Comparison of ENCODE assay signal across 9 cellular contexts in genomic region chr6:129893513-129894098, GRCh38. TPM values are rescaled to one million over a fixed set of nuclear protein-coding genes. Genes with fewer than 3 reads are reported as not detected.
A peak's percentile ranks its signal among the peaks of the same experiment; 100 is the strongest.
DNase-seq lines count a peak whose midpoint lies in the region; ATAC-seq, FAIRE-seq and TF ChIP-seq lines count a peak whose summit lies in the region.
"Had no signal": no experiment of that assay in that cellular context is flagged by ENCODE, and none has a peak within 500 bp of the region (broad histone marks: within the 10 kb centered on the region; RNA-seq: fewer than 3 reads in every experiment).

No MANE protein-coding gene starts in this region.

- no peak overlapping the region for H3K4me2 ChIP-seq in GM12878 (ENCODE audit: control insufficient read depth, insufficient read depth)
- no peak overlapping the region for H3K4me2 ChIP-seq in mesenchymal stem cell (ENCODE audit: low read length, poor library complexity, severe bottlenecking)

- no peak overlapping the region for H2BK120ac ChIP-seq in mesenchymal stem cell (ENCODE audit: low read depth, low read length)

- H3K36me3 ChIP-seq in Caco-2 (ENCODE audit: control insufficient read depth, insufficient read depth, low read length) = no peaks in the 10 kb centered on the region
- no peaks in the 10 kb centered on the region for H3K36me3 ChIP-seq in GM12878 (ENCODE audit: control insufficient read depth in 2 of 2, insufficient read depth in 2 of 2, low read length in 1 of 2)
- no peaks in the 10 kb centered on the region for H3K36me3 ChIP-seq in mesenchymal stem cell (ENCODE audit: control insufficient read depth in 1 of 2, insufficient read depth in 2 of 2, low read depth in 1 of 2, low read length in 2 of 2)

- POLR2A ChIA-PET in Caco-2 (lab: Charles Lee) = no interaction called here
- POLR2A ChIA-PET in GM12878 (lab: Charles Lee) = no interaction called here

- H3K23ac ChIP-seq in mesenchymal stem cell (ENCODE audit: low read length in 2 of 2) = no peak overlapping the region

- H3K27ac ChIP-seq in GM12878 (ENCODE audit: control insufficient read depth, insufficient read depth) (no peak overlapping the region), mesenchymal stem cell (ENCODE audit: low read length, poor library complexity, severe bottlenecking) (no peak overlapping the region)

- no peak overlapping the region for H2AK5ac ChIP-seq in mesenchymal stem cell (ENCODE audit: low read length, severe bottlenecking)

- H3K9ac ChIP-seq in GM12878 (ENCODE audit: control insufficient read depth, insufficient read depth, low read length) = no peak overlapping the region
- H3K9ac ChIP-seq in mesenchymal stem cell (ENCODE audit: low read length) = no peak overlapping the region

- H3K79me2 ChIP-seq in GM12878 (ENCODE audit: control insufficient read depth, insufficient read depth, low read length) = no peaks in the 10 kb centered on the region

- H3K4me3 ChIP-seq in Caco-2 (ENCODE audit: low read depth, low read length) = no peak overlapping the region
- H3K4me3 ChIP-seq in GM12878 = no peak overlapping the region
- H3K4me3 ChIP-seq in mesenchymal stem cell (ENCODE audit: insufficient read depth in 1 of 2, low read depth in 1 of 2, low read length in 2 of 2) = no peak overlapping the region

- H3K4me3 Mint-ChIP-seq in Caco-2 (ENCODE audit: unreplicated experiment) = no peak overlapping the region
- no peak overlapping the region for H3K4me3 Mint-ChIP-seq in activated naive CD8-positive, alpha-beta T cell treated with anti-CD3 and anti-CD28 coated beads for 36 hours

- no peak overlapping the region for H3K18ac ChIP-seq in mesenchymal stem cell (ENCODE audit: low read depth in 1 of 2, low read length in 2 of 2)

- H3K9me3 ChIP-seq in Caco-2 (no peaks in the 10 kb centered on the region), GM12878 (replicated peaks; ENCODE audit: control insufficient read depth, insufficient read depth, low read length) (no peaks in the 10 kb centered on the region), mesenchymal stem cell (ENCODE audit: control insufficient read depth, low read length) (no peaks in the 10 kb centered on the region)

- no peaks in the 10 kb centered on the region for H3K79me1 ChIP-seq in mesenchymal stem cell (replicated peaks; ENCODE audit: low read length, poor library complexity, severe bottlenecking)

- WGBS in GM12878 (ENCODE audit: insufficient coverage, insufficient replicate concordance, low lambda C conversion rate, missing lambda C conversion rate) = 48% methylated on average over 2 of the region's 2 CpGs
- no CpG with 5 or more reads among the region's 2 CpGs for WGBS in mesenchymal stem cell

- in situ Hi-C loops in GM12878 (cut with MboI) = no loop called here

- SMC1A ChIA-PET in GM12878 (lab: Charles Lee; ENCODE audit: uncharacterized antibody, unreplicated experiment) = interaction anchor here (0.6 to 4.8 kb wide), 9 partner anchors 24 to 135 kb away, joined by 3 to 24 read pairs (median 4); no protein-coding TSS in a partner anchor

- no peak for TF ChIP-seq EP300 in GM12878 (IDR thresholded peaks at IDR 0.05; ENCODE audit: borderline replicate concordance in 1 of 2, control insufficient read depth in 1 of 2, low read depth in 2 of 2, low read length in 2 of 2)

- CTCF ChIA-PET in Caco-2 (lab: Charles Lee) (interaction anchor here (1.6 kb wide), 1 partner anchor 45 kb away, joined by 4 read pairs; no protein-coding TSS in a partner anchor), GM12878 (lab: Yijun Ruan, JAX) (interaction anchor here (0.6 to 6.0 kb wide), 26 partner anchors 9 to 400 kb away, joined by 3 to 38 read pairs (median 4); partner anchors contain the start of gene L3MBTL3)

- no peak overlapping the region for H4K8ac ChIP-seq in mesenchymal stem cell (ENCODE audit: low read length)

- no peaks in the 10 kb centered on the region for H4K20me1 ChIP-seq in GM12878 (ENCODE audit: control insufficient read depth, insufficient read depth)

- no peak for FAIRE-seq in GM12878 (lab: Jason Lieb, UNC)

- no peak overlapping the region for H2BK12ac ChIP-seq in mesenchymal stem cell (ENCODE audit: low read length in 2 of 2)

- H3K4me1 ChIP-seq in Caco-2 (no peaks in the 10 kb centered on the region), GM12878 (ENCODE audit: control insufficient read depth, insufficient read depth, low read length) (no peaks in the 10 kb centered on the region; the same call in none of the 2 replicates), mesenchymal stem cell (ENCODE audit: control insufficient read depth, insufficient read depth, low read depth, low read length) (no peaks in the 10 kb centered on the region)

- no peaks in the 10 kb centered on the region for H3K27me3 ChIP-seq in Caco-2 (replicated peaks; ENCODE audit: control insufficient read depth, insufficient read depth, low read length)
- no peaks in the 10 kb centered on the region for H3K27me3 ChIP-seq in GM12878 (replicated peaks in 1 of 2; ENCODE audit: control insufficient read depth in 2 of 2, insufficient read depth in 2 of 2, low read length in 1 of 2)
- H3K27me3 ChIP-seq in mesenchymal stem cell (ENCODE audit: control insufficient read depth in 1 of 2, insufficient read depth in 1 of 2, low read length in 2 of 2) = no peaks in the 10 kb centered on the region

- ATAC-seq in GM12878 = peak; percentile 59; the same call in 2 of the 3 replicates

- RAD21 ChIA-PET in GM12878 (lab: Charles Lee; ENCODE audit: unreplicated experiment) = interaction anchor here (1.3 to 2.5 kb wide), 2 partner anchors 125 to 128 kb away, joined by 3 to 13 read pairs; no protein-coding TSS in a partner anchor

- H2BK5ac ChIP-seq in mesenchymal stem cell (ENCODE audit: low read depth, low read length, poor library complexity, severe bottlenecking) = no peak overlapping the region

- no peak overlapping the region for H3K27ac Mint-ChIP-seq in Caco-2 (ENCODE audit: unreplicated experiment)
- H3K27ac Mint-ChIP-seq in activated naive CD8-positive, alpha-beta T cell treated with anti-CD3 and anti-CD28 coated beads for 36 hours = no peak overlapping the region

- H3K4ac ChIP-seq in mesenchymal stem cell (ENCODE audit: low read depth in 1 of 2, low read length in 2 of 2) = no peak overlapping the region

- no peak overlapping the region for H4K91ac ChIP-seq in mesenchymal stem cell (ENCODE audit: low read length)

- peak; percentile 61 for TF ChIP-seq RAD21 in GM12878 (IDR thresholded peaks at IDR 0.05; ENCODE audit: insufficient read depth, low read depth, low read length)

- DNase-seq in Caco-2 (no peak), HT1080 (ENCODE audit: low read depth) (peak; percentile 14), GM12878 (ENCODE audit: low read depth, low spot score) (no peak), mesenchymal stem cell (peak; percentile 44), SKM-1 treated with dmso at 0.1 percent for 144 hours (lab: John Stamatoyannopoulos, UW; ENCODE audit: unreplicated experiment) (no peak), DMS153 treated with DMSO at 0.1 percent for 48 hours (lab: John Stamatoyannopoulos, UW; ENCODE audit: unreplicated experiment) (no peak), RPMI8226 (no peak)
- DNase-seq in activated naive CD8-positive, alpha-beta T cell treated with anti-CD3 and anti-CD28 coated beads for 36 hours = no peak
- DNase-seq: NCI-H187 had no signal

- BruUV-seq in Caco-2 (replicated peaks; lab: Mats Ljungman, UMichigan) (no TSS peak), GM12878 (replicated peaks; lab: Mats Ljungman, UMichigan) (no TSS peak)

- TF ChIP-seq POLR2A in GM12878 (IDR thresholded peaks at IDR 0.05; ENCODE audit: low read depth, low read length) = no peak

- no peak overlapping the region for H2AFZ ChIP-seq in GM12878 (ENCODE audit: control insufficient read depth, low read depth, low read length)
- no peak overlapping the region for H2AFZ ChIP-seq in mesenchymal stem cell (ENCODE audit: low read depth, low read length)

- intact Hi-C loops in Caco-2 (cut with micrococcal nuclease; ENCODE audit: unreplicated experiment) (loop anchor here (1.0 kb wide), 3 partner anchors 43 to 128 kb away; no protein-coding TSS in a partner anchor), GM12878 (cut with micrococcal nuclease; ENCODE audit: unreplicated experiment) (loop anchor here (1.0 kb wide), 2 partner anchors 43 to 128 kb away; no protein-coding TSS in a partner anchor)

- H3K27me3 Mint-ChIP-seq in Caco-2 (ENCODE audit: insufficient read depth, unreplicated experiment) = no peaks in the 10 kb centered on the region
- no peaks in the 10 kb centered on the region for H3K27me3 Mint-ChIP-seq in activated naive CD8-positive, alpha-beta T cell treated with anti-CD3 and anti-CD28 coated beads for 36 hours

- TF ChIP-seq CTCF in Caco-2 (IDR thresholded peaks at IDR 0.05; ENCODE audit: insufficient read depth in 1 of 2, low read depth in 1 of 2, low read length in 1 of 2, severe bottlenecking in 1 of 2, unreplicated experiment in 1 of 2) = peak; percentile 26 to 40
- TF ChIP-seq CTCF in GM12878 (IDR thresholded peaks at IDR 0.05 in 2 of 3, conservative IDR thresholded peaks at IDR 0.05 in 1 of 3; ENCODE audit: control insufficient read depth in 2 of 3, extremely low read depth in 1 of 3, insufficient read depth in 1 of 3, low read depth in 3 of 3, low read length in 3 of 3) = peak in 2 of 3 experiments; percentile 17 to 43; a peak in 4 of 6 replicates

- H3K9me3 Mint-ChIP-seq in Caco-2 (ENCODE audit: unreplicated experiment) = no peaks in the 10 kb centered on the region
- no peaks in the 10 kb centered on the region for H3K9me3 Mint-ChIP-seq in activated naive CD8-positive, alpha-beta T cell treated with anti-CD3 and anti-CD28 coated beads for 36 hours

- H3K36me3 Mint-ChIP-seq in Caco-2 (ENCODE audit: insufficient read depth, unreplicated experiment) = no peaks in the 10 kb centered on the region
- no peaks in the 10 kb centered on the region for H3K36me3 Mint-ChIP-seq in activated naive CD8-positive, alpha-beta T cell treated with anti-CD3 and anti-CD28 coated beads for 36 hours

- no peak overlapping the region for H3K14ac ChIP-seq in mesenchymal stem cell (ENCODE audit: low read length in 2 of 2)

- H3K4me1 Mint-ChIP-seq in Caco-2 (ENCODE audit: low read depth, unreplicated experiment) = no peaks in the 10 kb centered on the region
- H3K4me1 Mint-ChIP-seq in activated naive CD8-positive, alpha-beta T cell treated with anti-CD3 and anti-CD28 coated beads for 36 hours = peaks cover 12% of the 10 kb centered on the region

- no peak overlapping the region for H2BK15ac ChIP-seq in mesenchymal stem cell (ENCODE audit: low read depth, poor library complexity, severe bottlenecking)

RNA-seq across cellular contexts. Expression of gene TMEM244, which starts 32.5 kb away (rescaled TPM):
- total RNA-seq in Caco-2 (2022) (not detected in 2 replicates), GM12878 (2014; rRNA removed) (not detected in 2 replicates), GM12878 (2014; rRNA removed; fragmentation: Illumina TruSeq; extraction: Trizol) (not detected in 2 replicates), GM12878 (2021) (not detected in 2 replicates)
- total RNA-seq in HT1080 (2014; rRNA removed; shearing (Covaris generic)) = not detected in 2 replicates
- not detected in 2 replicates for polyA plus RNA-seq in HT1080 (2015; cell fraction: cytosol; rRNA removed)
- polyA plus RNA-seq in HT1080 (2015; cell fraction: nucleus; rRNA removed) = not detected in 2 replicates
- not detected in 2 replicates for total RNA-seq in GM12878 (2013; cell fraction: nucleolus; rRNA removed)
- polyA plus RNA-seq in GM12878 (2011; ENCODE audit: low read depth) = not detected
- polyA plus RNA-seq in GM12878 (2011; rRNA removed) (0.14 and 0.23 TPM in 2 replicates), GM12878 (2014; fragmentation: Illumina TruSeq; extraction: Trizol) (not detected in 2 replicates), GM12878 (2014; fragmentation: Nextera tagmentation; extraction: Ambion mirVana) (not detected), GM12878 (2014; rRNA removed) (not detected in 2 replicates), GM12878 (2016; fragmentation: Nextera tagmentation; extraction: Ambion mirVana) (not detected)
- polyA plus RNA-seq in GM12878 (2011; cell fraction: cytosol; rRNA removed) = 0.24 TPM in 1 of 2 replicates, not detected in the other
- polyA plus RNA-seq in GM12878 (2011; cell fraction: nucleus; rRNA removed) = not detected in 2 replicates
- polyA plus RNA-seq in GM12878 (2012) = not detected in 2 replicates
- polyA minus RNA-seq in GM12878 (2011; rRNA and poly(A)+ RNA removed) = not detected in 2 replicates
- polyA minus RNA-seq in GM12878 (2011; cell fraction: cytosol; rRNA and poly(A)+ RNA removed) = not detected in 2 replicates
- polyA minus RNA-seq in GM12878 (2011; cell fraction: nucleus; rRNA and poly(A)+ RNA removed) = not detected in 2 replicates
- polyA plus RNA-seq in mesenchymal stem cell (2013, experiment 1 of 2) = not detected
- polyA plus RNA-seq in mesenchymal stem cell (2013, experiment 2 of 2) = not detected
- total RNA-seq in activated naive CD8-positive, alpha-beta T cell treated with anti-CD3 and anti-CD28 coated beads for 36 hours = not detected

Comparison
In these comparisons a context has a peak if more than half of its experiments do, and no peak if none do; other contexts are left out.
1. DNase-seq: peak in HT1080 (single experiment) and mesenchymal stem cell (single experiment); none in Caco-2 (0 of 2), GM12878 (single experiment), SKM-1 treated with dmso at 0.1 percent for 144 hours (single experiment), activated naive CD8-positive, alpha-beta T cell treated with anti-CD3 and anti-CD28 coated beads for 36 hours (single experiment), DMS153 treated with DMSO at 0.1 percent for 48 hours (single experiment) and RPMI8226 (single experiment).